In the genomic region with DNA sequence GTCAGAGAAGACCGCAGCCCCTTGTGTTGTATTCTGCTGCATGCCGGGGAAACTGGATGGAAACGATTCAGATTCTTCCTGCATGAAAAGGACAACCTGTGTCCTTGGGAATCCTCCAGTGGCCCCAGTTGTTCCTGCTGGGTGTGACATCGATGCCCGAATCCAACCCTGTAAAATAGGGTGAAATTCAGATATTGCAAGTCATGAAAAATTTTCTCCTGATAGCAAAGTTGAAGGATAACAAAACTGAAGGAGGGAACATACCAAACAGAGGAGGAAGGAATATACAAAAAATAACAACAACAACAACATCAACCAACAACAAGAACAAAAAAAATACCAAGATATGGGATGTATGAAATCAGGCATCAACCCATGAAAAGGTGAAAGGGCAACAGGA, we compare ENCODE assay signal across 27 cellular contexts. TPM values are rescaled to one million over a fixed set of nuclear protein-coding genes. Genes with fewer than 3 reads are reported as not detected.
A peak's percentile ranks its signal among the peaks of the same experiment; 100 is the strongest.
DNase-seq lines count a peak whose midpoint lies in the region; ATAC-seq, FAIRE-seq and TF ChIP-seq lines count a peak whose summit lies in the region.
"Had no signal": no experiment of that assay in that cellular context is flagged by ENCODE, and none has a peak within 500 bp of the region (broad histone marks: within the 10 kb centered on the region; RNA-seq: fewer than 3 reads in every experiment).

No MANE protein-coding gene starts in this region.

- H3K36me3 ChIP-seq in HepG2 (replicated peaks in 1 of 2; ENCODE audit: control insufficient read depth in 1 of 2, insufficient read depth in 2 of 2, low read length in 2 of 2): no peaks in the 10 kb centered on the region
- H3K36me3 ChIP-seq in right lobe of liver: no peaks in the 10 kb centered on the region
- H3K36me3 ChIP-seq: BE2C, BLaER1 had no signal

- no peaks in the 10 kb centered on the region for H3K79me2 ChIP-seq in HepG2 (ENCODE audit: insufficient read depth, low read length)

- no peak for ATAC-seq in HepG2
- ATAC-seq in right lobe of liver: no peak
- ATAC-seq in A549: no peak
- ATAC-seq in T-helper 17 cell: no peak
- ATAC-seq: GM12878 had no signal

- H3K27me3 ChIP-seq in HepG2 (ENCODE audit: control insufficient read depth in 1 of 2, insufficient read depth in 2 of 2, low read length in 2 of 2) (peaks cover 16 to 82% of the 10 kb centered on the region in 2 experiments; a peak in 4 of 5 replicates), right lobe of liver (peaks cover 3 to 35% of the 10 kb centered on the region in 2 donors)

- no peak overlapping the region for H3K9ac ChIP-seq in HepG2 (ENCODE audit: insufficient read depth, low read depth, low read length)
- H3K9ac ChIP-seq: BLaER1 had no signal

- H3K4me2 ChIP-seq in HepG2 (ENCODE audit: low read depth, low read length) (no peak overlapping the region), A549 (no peak overlapping the region)
- H3K4me2 ChIP-seq: BLaER1 had no signal

- CTCF ChIA-PET in HepG2 (lab: Yijun Ruan, JAX; ENCODE audit: low intra/inter-chr PET ratio, low total read pairs): no interaction called here
- CTCF ChIA-PET in A549 (lab: Yijun Ruan, JAX): no interaction called here

- DNase-seq in HepG2 (ENCODE audit: low spot score) (no peak), right lobe of liver (no peak), A549 (ENCODE audit: low read depth in 1 of 2, low spot score in 1 of 2) (no peak), T-helper 17 cell (no peak), coronary artery (ENCODE audit: low spot score) (peak; percentile 50), mucosa of gallbladder (ENCODE audit: low spot score) (no peak)
- no peak for DNase-seq in activated CD8-positive, alpha-beta memory T cell treated with anti-CD3 and anti-CD28 coated beads, Interleukin-2, amount 50 U/mL, for 4 hours
- DNase-seq: ACHN; BE2C; C1 segment of cervical spinal cord; CD4-positive, alpha-beta memory T cell; CD4-positive, CD25-positive, alpha-beta regulatory T cell; CD8-positive, alpha-beta memory T cell; COR-L47; DMS 273 treated with DMSO at 0.1 percent for 48 hours; DMS153; DMS53; DMS79; DND-41; EL; GDM1 had no signal

- H2AFZ ChIP-seq in HepG2 (ENCODE audit: low read length): no peak overlapping the region

- H3K36me3 Mint-ChIP-seq in T-helper 17 cell (ENCODE audit: low read depth): peaks cover 2% of the 10 kb centered on the region
- H3K36me3 Mint-ChIP-seq: CD4-positive, alpha-beta memory T cell; CD4-positive, CD25-positive, alpha-beta regulatory T cell; CD8-positive, alpha-beta memory T cell had no signal

- in situ Hi-C loops in HepG2 (cut with HindIII; ENCODE audit: extremely low pct_ligation_motif_present, low pct_unique_long_range_greater_than_20kb): loop anchor here (25.0 kb wide), 1 partner anchor 626 kb away; no protein-coding TSS in a partner anchor

- WGBS in HepG2 (ENCODE audit: low lambda C conversion rate): 4% methylated on average over 5 of the region's 5 CpGs
- 58% methylated on average over 5 of the region's 5 CpGs for WGBS in right lobe of liver (ENCODE audit: insufficient coverage, low coverage, low lambda C conversion rate, missing lambda C conversion rate)
- WGBS in A549 (ENCODE audit: missing lambda C conversion rate): 6% methylated on average over 2 of the region's 5 CpGs

- no peak for TF ChIP-seq POLR2A in HepG2 (IDR thresholded peaks at IDR 0.05; ENCODE audit: insufficient read depth in 1 of 2, low read depth in 2 of 2, low read length in 2 of 2)
- TF ChIP-seq POLR2A in right lobe of liver (IDR thresholded peaks at IDR 0.05): no peak
- no peak for TF ChIP-seq POLR2A in A549 (IDR thresholded peaks at IDR 0.05; ENCODE audit: low read length)

- H3K27ac ChIP-seq in HepG2 (ENCODE audit: extremely low read length, insufficient read depth, low read length) (no peak overlapping the region), right lobe of liver (no peak overlapping the region), A549 (no peak overlapping the region), coronary artery (no peak overlapping the region)
- H3K27ac ChIP-seq: 22Rv1, BLaER1 had no signal

- no peak overlapping the region for H3K27ac Mint-ChIP-seq in T-helper 17 cell
- H3K27ac Mint-ChIP-seq: CD14-positive monocyte; CD4-positive, alpha-beta memory T cell; CD8-positive, alpha-beta memory T cell had no signal

- BruUV-seq in HepG2 (replicated peaks; lab: Mats Ljungman, UMichigan): no TSS peak

- peaks cover 89% of the 10 kb centered on the region for H3K27me3 Mint-ChIP-seq in T-helper 17 cell

- intact Hi-C loops in HepG2 (cut with micrococcal nuclease; ENCODE audit: unreplicated experiment): no loop called here
- intact Hi-C loops in right lobe of liver (cut with DNase I): no loop called here

- TF ChIP-seq RAD21 in HepG2 (CRISPR knock-in tag; IDR thresholded peaks at IDR 0.05) (no peak), A549 (conservative IDR thresholded peaks at IDR 0.05 in 1 of 2, IDR thresholded peaks at IDR 0.05 in 1 of 2) (no peak)

- POLR2A ChIA-PET in HepG2 (lab: Yijun Ruan, JAX): no interaction called here
- POLR2A ChIA-PET in A549 (lab: Yijun Ruan, JAX): no interaction called here

- H3K4me3 Mint-ChIP-seq in T-helper 17 cell: peak overlapping the region; percentile 33
- H3K4me3 Mint-ChIP-seq: CD8-positive, alpha-beta memory T cell had no signal

- TF ChIP-seq EP300 in HepG2 (IDR thresholded peaks at IDR 0.05; ENCODE audit: low read depth in 2 of 2, low read length in 2 of 2) (no peak), HepG2 (CRISPR knock-in tag; IDR thresholded peaks at IDR 0.05; ENCODE audit: borderline replicate concordance) (no peak), A549 (IDR thresholded peaks at IDR 0.05) (no peak)

- peaks cover 13% of the 10 kb centered on the region; the same call in 1 of the 2 replicates for H4K20me1 ChIP-seq in HepG2 (ENCODE audit: insufficient read depth, low read length)

- H3K4me1 Mint-ChIP-seq in T-helper 17 cell: peaks cover 33% of the 10 kb centered on the region

- TF ChIP-seq CTCF in HepG2 (CRISPR knock-in tag; IDR thresholded peaks at IDR 0.05) (no peak), right lobe of liver (IDR thresholded peaks at IDR 0.05) (no peak), A549 (IDR thresholded peaks at IDR 0.05) (no peak), coronary artery (IDR thresholded peaks at IDR 0.05) (no peak)

- FAIRE-seq in HepG2 (lab: Jason Lieb, UNC) (no peak), A549 (lab: Jason Lieb, UNC) (no peak)
- FAIRE-seq: GM12892, GM18507 had no signal

- H3K9me3 ChIP-seq in HepG2 (ENCODE audit: low read length) (no peaks in the 10 kb centered on the region), right lobe of liver (no peaks in the 10 kb centered on the region), A549 (no peaks in the 10 kb centered on the region), T-helper 17 cell (ENCODE audit: control insufficient read depth, low read length, poor library complexity, severe bottlenecking) (peaks cover 3% of the 10 kb centered on the region)
- H3K9me3 ChIP-seq: BE2C had no signal

- peaks cover 14% of the 10 kb centered on the region for H3K4me1 ChIP-seq in HepG2 (ENCODE audit: insufficient read depth, low read length)
- peaks cover 0 to 10% (median 4%) of the 10 kb centered on the region in 4 donors for H3K4me1 ChIP-seq in right lobe of liver
- H3K4me1 ChIP-seq in A549: no peaks in the 10 kb centered on the region
- H3K4me1 ChIP-seq: BE2C had no signal

- no peak overlapping the region for H3K4me3 ChIP-seq in HepG2 (replicated peaks in 1 of 3; ENCODE audit: insufficient read depth in 1 of 3, low read depth in 2 of 3, low read length in 3 of 3)
- no peak overlapping the region for H3K4me3 ChIP-seq in right lobe of liver
- H3K4me3 ChIP-seq in A549: no peak overlapping the region
- no peak overlapping the region for H3K4me3 ChIP-seq in coronary artery
- H3K4me3 ChIP-seq: BLaER1, GM12878 had no signal

TF ChIP-seq in HepG2, 621 proteins besides CTCF, POLR2A, EP300 and RAD21 (continues in another document):
- TF ChIP-seq SP1 (IDR thresholded peaks at IDR 0.05) (no peak), SP1 (CRISPR knock-in tag; IDR thresholded peaks at IDR 0.05) (no peak), FOXK1 (CRISPR knock-in tag; IDR thresholded peaks at IDR 0.05; ENCODE audit: borderline replicate concordance, low read depth) (no peak)

TF ChIP-seq in A549, 52 proteins besides CTCF, POLR2A, EP300 and RAD21:
- TF ChIP-seq MAFK (IDR thresholded peaks at IDR 0.05; ENCODE audit: partially characterized antibody) (no peak), NFE2L2 (conservative IDR thresholded peaks at IDR 0.05; ENCODE audit: low read length) (peak; percentile 70)

RNA-seq across cellular contexts. Expression of a gene that starts 28.3 kb away (rescaled TPM):
- total RNA-seq in HepG2 (2016; rRNA removed; fragmentation: Illumina TruSeq; extraction: Trizol): 21.2 and 45.2 TPM in 2 replicates
- total RNA-seq in HepG2 (2016; cell fraction: cytosol; rRNA removed; fragmentation: Illumina TruSeq; extraction: Trizol; ENCODE audit: low read depth): 6.3 and 7.1 TPM in 2 replicates
- 21.6 and 46.9 TPM in 2 replicates for total RNA-seq in HepG2 (2016; cell fraction: insoluble cytoplasmic fraction; rRNA removed; fragmentation: Illumina TruSeq; extraction: Trizol)
- total RNA-seq in HepG2 (2016; cell fraction: membrane; rRNA removed; fragmentation: Illumina TruSeq; extraction: Trizol): 12.5 and 14.1 TPM in 2 replicates
- 38.3 and 44.5 TPM in 2 replicates for total RNA-seq in HepG2 (2016; cell fraction: nucleus; rRNA removed; fragmentation: Illumina TruSeq; extraction: Trizol)
- 90.4 and 99.8 TPM in 2 replicates for polyA plus RNA-seq in HepG2 (2011; rRNA removed)
- 94.6 and 111 TPM in 2 replicates for polyA plus RNA-seq in HepG2 (2011; cell fraction: cytosol; rRNA removed)
- 67.6 and 75.6 TPM in 2 replicates for polyA plus RNA-seq in HepG2 (2011; cell fraction: nucleus; rRNA removed)
- 64.9 and 110 TPM in 2 replicates for polyA plus RNA-seq in HepG2 (2012)
- 6.6 and 6.7 TPM in 2 replicates for polyA plus RNA-seq in HepG2 (2016; cell fraction: cytosol; fragmentation: Illumina TruSeq; extraction: Trizol; ENCODE audit: low read depth)
- polyA plus RNA-seq in HepG2 (2016; cell fraction: insoluble cytoplasmic fraction; fragmentation: Illumina TruSeq; extraction: Trizol; ENCODE audit: low read depth): 23.6 and 24.3 TPM in 2 replicates
- polyA plus RNA-seq in HepG2 (2016; cell fraction: membrane; fragmentation: Illumina TruSeq; extraction: Trizol; ENCODE audit: low read depth): 11.8 and 12.2 TPM in 2 replicates
- 68.0 and 69.9 TPM in 2 replicates for polyA plus RNA-seq in HepG2 (2016; cell fraction: nucleus; fragmentation: Illumina TruSeq; extraction: Trizol; ENCODE audit: insufficient read depth, low read depth)
- 39.4 and 80.9 TPM in 2 replicates for polyA minus RNA-seq in HepG2 (2011; rRNA and poly(A)+ RNA removed; ENCODE audit: low replicate concordance)
- polyA minus RNA-seq in HepG2 (2011; cell fraction: cytosol; rRNA and poly(A)+ RNA removed): 45.5 and 56.8 TPM in 2 replicates
- 17.4 and 26.7 TPM in 2 replicates for polyA minus RNA-seq in HepG2 (2011; cell fraction: nucleus; rRNA and poly(A)+ RNA removed)
- total RNA-seq in right lobe of liver: 100 to 1,000 TPM; 116 to 257 (median 183) TPM
- polyA plus RNA-seq in A549 (2011; rRNA removed): 38.3 and 40.0 TPM in 2 replicates
- polyA plus RNA-seq in A549 (2012; cell fraction: cytosol; rRNA removed): 26.0 and 28.5 TPM in 2 replicates
- 37.9 and 38.5 TPM in 2 replicates for polyA plus RNA-seq in A549 (2012; cell fraction: nucleus; rRNA removed)
- polyA plus RNA-seq in A549 (2017; fragmentation: RNase III; extraction: RNeasy Plus Mini Kit Qiagen cat#74134 plus additional on column Dnase treatment): 33.6 to 41.7 TPM (median 40.3 TPM) in 3 replicates
- 23.6 and 24.0 TPM in 2 replicates for polyA minus RNA-seq in A549 (2011; rRNA and poly(A)+ RNA removed)
- total RNA-seq in T-helper 17 cell: 1,000 to 10,000 TPM; 1,324 to 1,494 TPM
- 385 TPM for total RNA-seq in mucosa of gallbladder
